In the genomic region with DNA sequence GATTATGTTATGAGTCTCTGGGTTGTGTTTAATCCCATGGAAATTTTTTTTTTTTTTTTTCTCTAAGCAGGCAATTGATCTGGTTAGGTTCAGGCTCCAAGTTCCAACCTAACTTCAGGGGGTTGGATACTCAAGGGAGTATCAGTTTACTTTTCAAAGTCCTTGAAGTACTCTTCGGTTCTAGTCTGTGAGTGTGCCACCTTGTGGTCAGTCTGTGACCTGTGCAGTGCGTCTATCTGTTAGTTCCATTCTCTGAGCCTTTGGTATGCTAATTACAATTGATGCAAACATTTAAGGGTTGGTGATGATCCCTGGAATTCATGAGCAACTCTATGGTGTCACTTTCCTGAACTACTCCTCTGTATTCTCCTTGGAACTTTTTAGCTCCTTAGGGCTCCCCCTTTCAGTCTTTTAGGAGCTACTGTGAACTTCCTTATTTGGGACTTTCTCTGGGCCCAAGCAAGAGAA, we compare ENCODE assay signal across 8 cellular contexts.
DNase-seq lines count a peak whose midpoint lies in the region; ATAC-seq and TF ChIP-seq lines count a peak whose summit lies in the region.

No MANE protein-coding gene starts in this region.

- DNase-seq in activated CD4-positive, alpha-beta T cell treated with anti-CD3 and anti-CD28 coated beads for 48 hours: peak; percentile 48
- no peak for DNase-seq in activated CD4-positive, alpha-beta T cell treated with anti-CD3 and anti-CD28 coated beads, Interleukin-2, amount 50 U/mL, for 4 hours
- DNase-seq in UCSD-AML1 (lab: John Stamatoyannopoulos, UW; ENCODE audit: unreplicated experiment) (peak; percentile 11), iPS-NIHi11 (ENCODE audit: low spot score) (peak; percentile 55), coronary artery (ENCODE audit: low spot score) (no peak)

- no peak overlapping the region for H3K27ac ChIP-seq in coronary artery

- no peak overlapping the region for H3K4me3 ChIP-seq in coronary artery

- TF ChIP-seq CTCF in coronary artery (IDR thresholded peaks at IDR 0.05): no peak

- ATAC-seq in HG03342 (IDR thresholded peaks at IDR 0.05; ENCODE audit: unreplicated experiment) (peak; percentile 52), HG02623 (IDR thresholded peaks at IDR 0.05; ENCODE audit: unreplicated experiment) (no peak), GM21528 (IDR thresholded peaks at IDR 0.05; ENCODE audit: low FRiP score, unreplicated experiment) (no peak)

Comparison
In these comparisons a context has a peak if more than half of its experiments do, and no peak if none do; other contexts are left out.
1. DNase-seq: peak in activated CD4-positive, alpha-beta T cell treated with anti-CD3 and anti-CD28 coated beads for 48 hours (single experiment), UCSD-AML1 (single experiment) and iPS-NIHi11 (single experiment); none in activated CD4-positive, alpha-beta T cell treated with anti-CD3 and anti-CD28 coated beads, Interleukin-2, amount 50 U/mL, for 4 hours (0 of 2) and coronary artery (single experiment).